ENCODE assay signal across 8 cellular contexts in genomic region chr20:48295445-48295903, GRCh38.
A peak's percentile ranks its signal among the peaks of the same experiment; 100 is the strongest.
DNase-seq lines count a peak whose midpoint lies in the region; ATAC-seq and TF ChIP-seq lines count a peak whose summit lies in the region.

No MANE protein-coding gene starts in this region.

- H3F3A ChIP-seq in GM23338 (replicated peaks; ENCODE audit: low read depth), result no peaks in the 10 kb centered on the region

- DNase-seq in GM23338 (ENCODE audit: low spot score) (peak; percentile 90), SJSA1 (ENCODE audit: low read depth in 1 of 2, low spot score in 2 of 2) (peak; percentile 84 to 97), foreskin keratinocyte (peak; percentile 89 to 95), NCI-H1048 (lab: John Stamatoyannopoulos, UW) (no peak), Peyer's patch (no peak)
- no peak for DNase-seq in CD4-positive, alpha-beta memory T cell
- DNase-seq in activated CD4-positive, alpha-beta memory T cell treated with anti-CD3 and anti-CD28 coated beads for 36 hours, result no peak

- H3K4me3 ChIP-seq in GM23338 (no peak overlapping the region), SJSA1 (no peak overlapping the region), rectal smooth muscle tissue (ENCODE audit: low read length) (no peak overlapping the region), Peyer's patch (no peak overlapping the region)
- H3K4me3 ChIP-seq in CD4-positive, alpha-beta memory T cell (ENCODE audit: low read length in 2 of 2), result no peak overlapping the region

- peaks cover 48% of the 10 kb centered on the region for H3K4me1 Mint-ChIP-seq in GM23338
- peaks cover 0 to 2% (median 0%) of the 10 kb centered on the region in 4 donors for H3K4me1 Mint-ChIP-seq in CD4-positive, alpha-beta memory T cell
- H3K4me1 Mint-ChIP-seq in activated CD4-positive, alpha-beta memory T cell treated with anti-CD3 and anti-CD28 coated beads for 36 hours (ENCODE audit: low read depth), result no peaks in the 10 kb centered on the region

- H3K27ac Mint-ChIP-seq in GM23338, result no peak overlapping the region; the same call in 1 of the 2 replicates
- no peak overlapping the region for H3K27ac Mint-ChIP-seq in CD4-positive, alpha-beta memory T cell
- H3K27ac Mint-ChIP-seq in activated CD4-positive, alpha-beta memory T cell treated with anti-CD3 and anti-CD28 coated beads for 36 hours, result no peak overlapping the region

- POLR2A ChIA-PET in CD4-positive, alpha-beta memory T cell (lab: Charles Lee; ENCODE audit: partially characterized antibody), result no interaction called here
- POLR2A ChIA-PET in activated CD4-positive, alpha-beta memory T cell treated with anti-CD3 and anti-CD28 coated beads for 36 hours (lab: Charles Lee), result no interaction called here

- CTCF ChIA-PET in CD4-positive, alpha-beta memory T cell (lab: Charles Lee; ENCODE audit: partially characterized antibody), result no interaction called here
- CTCF ChIA-PET in activated CD4-positive, alpha-beta memory T cell treated with anti-CD3 and anti-CD28 coated beads for 36 hours (lab: Charles Lee), result no interaction called here

- H3K27me3 ChIP-seq in GM23338 (ENCODE audit: insufficient read depth) (no peaks in the 10 kb centered on the region), SJSA1 (replicated peaks) (no peaks in the 10 kb centered on the region), foreskin keratinocyte (peaks cover 8% of the 10 kb centered on the region), rectal smooth muscle tissue (ENCODE audit: control insufficient read depth, insufficient read depth, low read length) (no peaks in the 10 kb centered on the region), Peyer's patch (no peaks in the 10 kb centered on the region)
- H3K27me3 ChIP-seq in CD4-positive, alpha-beta memory T cell (ENCODE audit: insufficient read depth, low read length), result no peaks in the 10 kb centered on the region

- TF ChIP-seq POLR2A in Peyer's patch (IDR thresholded peaks at IDR 0.05), result no peak

- peaks cover 6% of the 10 kb centered on the region for H3K27me3 Mint-ChIP-seq in GM23338 (ENCODE audit: insufficient read depth, low read depth, poor library complexity)
- peaks cover 2 to 24% of the 10 kb centered on the region in 2 donors for H3K27me3 Mint-ChIP-seq in CD4-positive, alpha-beta memory T cell
- H3K27me3 Mint-ChIP-seq in activated CD4-positive, alpha-beta memory T cell treated with anti-CD3 and anti-CD28 coated beads for 36 hours, result peaks cover 8% of the 10 kb centered on the region

- intact Hi-C loops in CD4-positive, alpha-beta memory T cell (cut with micrococcal nuclease), result no loop called here
- intact Hi-C loops in activated CD4-positive, alpha-beta memory T cell treated with anti-CD3 and anti-CD28 coated beads for 36 hours (cut with micrococcal nuclease), result no loop called here

- H3K27ac ChIP-seq in GM23338 (ENCODE audit: low read depth) (peak overlapping the region; percentile 67), SJSA1 (peak overlapping the region; percentile 89), foreskin keratinocyte (no peak overlapping the region), rectal smooth muscle tissue (ENCODE audit: low read depth, low read length) (peak overlapping the region; percentile 67), Peyer's patch (peak overlapping the region in 1 of 4 donors; percentile 41)
- no peak overlapping the region for H3K27ac ChIP-seq in CD4-positive, alpha-beta memory T cell (ENCODE audit: low read depth, low read length)

- no peaks in the 10 kb centered on the region for H3K9me2 ChIP-seq in GM23338 (ENCODE audit: insufficient read depth)

- TF ChIP-seq CTCF in GM23338 (conservative IDR thresholded peaks at IDR 0.05; ENCODE audit: low read depth in 2 of 2) (peak; percentile 47 to 75), foreskin keratinocyte (conservative IDR thresholded peaks at IDR 0.05) (peak; percentile 94), Peyer's patch (IDR thresholded peaks at IDR 0.05) (peak in 2 of 6 experiments; percentile 22 to 35)

- peak; percentile 82 for ATAC-seq in GM23338
- ATAC-seq in foreskin keratinocyte, result peak; percentile 64

- no peaks in the 10 kb centered on the region; the same call in 2 of the 3 replicates for H3K36me3 Mint-ChIP-seq in GM23338 (ENCODE audit: low read depth)
- no peaks in the 10 kb centered on the region for H3K36me3 Mint-ChIP-seq in CD4-positive, alpha-beta memory T cell
- H3K36me3 Mint-ChIP-seq in activated CD4-positive, alpha-beta memory T cell treated with anti-CD3 and anti-CD28 coated beads for 36 hours, result no peaks in the 10 kb centered on the region

- H3K79me2 ChIP-seq in GM23338 (replicated peaks; ENCODE audit: insufficient read depth), result no peaks in the 10 kb centered on the region

- no peak overlapping the region for H3K9ac ChIP-seq in rectal smooth muscle tissue (ENCODE audit: low read length)

- no peak overlapping the region for H3K4me2 ChIP-seq in GM23338

- no peak overlapping the region for H2AFZ ChIP-seq in GM23338

- H3K4me3 Mint-ChIP-seq in GM23338, result no peak overlapping the region
- no peak overlapping the region for H3K4me3 Mint-ChIP-seq in CD4-positive, alpha-beta memory T cell
- no peak overlapping the region for H3K4me3 Mint-ChIP-seq in activated CD4-positive, alpha-beta memory T cell treated with anti-CD3 and anti-CD28 coated beads for 36 hours

- H3K4me1 ChIP-seq in GM23338 (ENCODE audit: insufficient read depth), result peaks cover 47% of the 10 kb centered on the region
- peaks cover 65% of the 10 kb centered on the region for H3K4me1 ChIP-seq in SJSA1 (replicated peaks)
- H3K4me1 ChIP-seq in foreskin keratinocyte, result peaks cover 38% of the 10 kb centered on the region
- peaks cover 25% of the 10 kb centered on the region for H3K4me1 ChIP-seq in rectal smooth muscle tissue (ENCODE audit: control insufficient read depth, insufficient read depth, low read length)
- no peaks in the 10 kb centered on the region for H3K4me1 ChIP-seq in CD4-positive, alpha-beta memory T cell (ENCODE audit: insufficient read depth, low read length)
- peaks cover 0 to 7% (median 0%) of the 10 kb centered on the region in 4 donors for H3K4me1 ChIP-seq in Peyer's patch

- no peaks in the 10 kb centered on the region for H4K20me1 ChIP-seq in GM23338 (replicated peaks; ENCODE audit: insufficient read depth)

- H3K9me3 ChIP-seq in SJSA1 (replicated peaks) (no peaks in the 10 kb centered on the region), Peyer's patch (no peaks in the 10 kb centered on the region)
- H3K9me3 ChIP-seq in CD4-positive, alpha-beta memory T cell (ENCODE audit: control insufficient read depth in 1 of 2, low read length in 2 of 2), result no peaks in the 10 kb centered on the region

- H3K9me3 Mint-ChIP-seq in GM23338, result peaks cover 8% of the 10 kb centered on the region; the same call in 2 of the 3 replicates
- H3K9me3 Mint-ChIP-seq in CD4-positive, alpha-beta memory T cell, result peaks cover 0 to 1% (median 0%) of the 10 kb centered on the region in 8 donors
- H3K9me3 Mint-ChIP-seq in activated CD4-positive, alpha-beta memory T cell treated with anti-CD3 and anti-CD28 coated beads for 36 hours, result no peaks in the 10 kb centered on the region

- H3K36me3 ChIP-seq in GM23338 (ENCODE audit: insufficient read depth) (no peaks in the 10 kb centered on the region), SJSA1 (no peaks in the 10 kb centered on the region), rectal smooth muscle tissue (ENCODE audit: control insufficient read depth, insufficient read depth, low read length) (no peaks in the 10 kb centered on the region), Peyer's patch (no peaks in the 10 kb centered on the region)
- no peaks in the 10 kb centered on the region for H3K36me3 ChIP-seq in CD4-positive, alpha-beta memory T cell (ENCODE audit: insufficient read depth, low read length)

TF ChIP-seq in GM23338, 12 proteins besides CTCF, POLR2A, EP300 and RAD21:
- no peak for TF ChIP-seq EZH2phosphoT487 (IDR thresholded peaks at IDR 0.05; ENCODE audit: unreplicated experiment)
- TF ChIP-seq EZH2 (IDR thresholded peaks at IDR 0.05; ENCODE audit: low read depth, unreplicated experiment), result no peak
- no peak for TF ChIP-seq POLR2AphosphoS5 (IDR thresholded peaks at IDR 0.05; ENCODE audit: low read depth)
- TF ChIP-seq CREB1 (CRISPR knock-in tag; IDR thresholded peaks at IDR 0.05; ENCODE audit: low read depth), result peak; percentile 62; the same call in 1 of the 2 replicates
- TF ChIP-seq NANOG (IDR thresholded peaks at IDR 0.05; ENCODE audit: borderline replicate concordance), result peak; percentile 45; the same call in 1 of the 2 replicates
- TF ChIP-seq REST (IDR thresholded peaks at IDR 0.05; ENCODE audit: unreplicated experiment), result no peak
- no peak for TF ChIP-seq ZNF114 (CRISPR knock-in tag; IDR thresholded peaks at IDR 0.05)
- TF ChIP-seq ZNF331 (CRISPR knock-in tag; IDR thresholded peaks at IDR 0.05; ENCODE audit: low read depth), result no peak
- TF ChIP-seq STAT1 (IDR thresholded peaks at IDR 0.05; ENCODE audit: unreplicated experiment), result no peak
TF ChIP-seq in GM23338: peak in this region for 2.

Comparison
In these comparisons a context has a peak if more than half of its experiments do, and no peak if none do; other contexts are left out.
1. DNase-seq: peak in GM23338 (single experiment), SJSA1 (2 of 2) and foreskin keratinocyte (2 of 2); none in CD4-positive, alpha-beta memory T cell (0 of 5), NCI-H1048 (single experiment), activated CD4-positive, alpha-beta memory T cell treated with anti-CD3 and anti-CD28 coated beads for 36 hours (single experiment) and Peyer's patch (0 of 3).
2. H3K27ac ChIP-seq: peak in GM23338 (single experiment), SJSA1 (single experiment) and rectal smooth muscle tissue (single experiment); none in foreskin keratinocyte (single experiment) and CD4-positive, alpha-beta memory T cell (single experiment).